In the genomic region with DNA sequence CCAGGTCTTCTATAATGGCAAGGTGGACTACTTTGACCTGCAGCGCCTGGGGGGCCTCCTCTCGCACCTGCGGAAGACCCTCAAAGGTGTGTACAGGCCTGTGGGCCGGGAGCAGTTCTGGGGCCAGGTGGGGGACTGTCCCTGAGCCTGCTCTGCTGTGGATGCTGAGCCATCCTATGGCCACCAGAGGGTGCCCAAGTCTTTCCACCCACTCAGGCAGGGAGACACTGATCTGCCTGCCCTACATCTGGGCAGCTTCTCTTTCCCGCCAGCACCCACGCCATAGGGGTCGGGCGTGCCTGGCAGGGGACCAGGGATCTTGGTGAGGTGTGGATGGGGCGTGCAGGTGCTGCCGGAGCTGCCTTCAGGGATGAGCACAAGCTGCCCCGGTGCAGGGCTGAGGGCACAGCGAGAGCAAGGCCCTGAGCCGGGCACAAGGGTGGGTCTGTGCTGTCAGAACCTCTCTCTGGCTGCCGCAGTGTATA, we compare ENCODE assay signal across 8 cellular contexts. TPM values are rescaled to one million over a fixed set of nuclear protein-coding genes. Genes with fewer than 3 reads are reported as not detected.
DNase-seq lines count a peak whose midpoint lies in the region; ATAC-seq and TF ChIP-seq lines count a peak whose summit lies in the region.

No MANE protein-coding gene starts in this region.

- 56 to 78% methylated on average over 9 to 13 of the region's 14 CpGs for WGBS in testis, 2 donors

- no peaks in the 10 kb centered on the region for H3K36me3 ChIP-seq in testis (ENCODE audit: low read depth, missing control alignments)

- POLR2A ChIA-PET in activated CD8-positive, alpha-beta T cell treated with anti-CD3 and anti-CD28 coated beads, Interleukin-2, amount 10 ng/mL, durations not matched to agents 7 days and 5 days (lab: Charles Lee): interaction anchor here (1.0 kb wide), 1 partner anchor 15 kb away, joined by 4 read pairs; no protein-coding TSS in a partner anchor

- intact Hi-C loops in testis (cut with DNase I; ENCODE audit: low total_unique reads): no loop called here

- no peaks in the 10 kb centered on the region for H3K4me1 ChIP-seq in testis

- ATAC-seq in HG02870 (IDR thresholded peaks at IDR 0.05; ENCODE audit: unreplicated experiment) (peak; percentile 71), naive B cell (ENCODE audit: low read depth in 2 of 2) (peak; percentile 98)
- peak; percentile 96 for ATAC-seq in activated CD8-positive, alpha-beta T cell treated with anti-CD3 and anti-CD28 coated beads, Interleukin-2, amount 10 ng/mL, durations not matched to agents 7 days and 5 days

- H3K9me3 Mint-ChIP-seq in activated CD8-positive, alpha-beta T cell treated with anti-CD3 and anti-CD28 coated beads, Interleukin-2, amount 10 ng/mL, durations not matched to agents 7 days and 5 days (ENCODE audit: insufficient read depth): no peaks in the 10 kb centered on the region
- no peaks in the 10 kb centered on the region for H3K9me3 Mint-ChIP-seq in endothelial cell (ENCODE audit: unreplicated experiment)
- no peaks in the 10 kb centered on the region for H3K9me3 Mint-ChIP-seq in naive B cell

- peak; percentile 17 for DNase-seq in DMS79 treated with DMSO at 0.1 percent for 48 hours (lab: John Stamatoyannopoulos, UW)
- DNase-seq in DMS79 (lab: John Stamatoyannopoulos, UW): no peak
- DNase-seq in NCI-H748 (lab: John Stamatoyannopoulos, UW; ENCODE audit: unreplicated experiment): peak; percentile 49
- DNase-seq in activated CD8-positive, alpha-beta T cell treated with anti-CD3 and anti-CD28 coated beads, Interleukin-2, amount 10 ng/mL, durations not matched to agents 7 days and 5 days: peak; percentile 79
- DNase-seq in endothelial cell (ENCODE audit: low spot score): peak; percentile 71
- DNase-seq in naive B cell: peak; percentile 65
- DNase-seq in testis: peak; percentile 73

- no peaks in the 10 kb centered on the region for H3K4me1 Mint-ChIP-seq in activated CD8-positive, alpha-beta T cell treated with anti-CD3 and anti-CD28 coated beads, Interleukin-2, amount 10 ng/mL, durations not matched to agents 7 days and 5 days (ENCODE audit: low read depth)
- H3K4me1 Mint-ChIP-seq in endothelial cell (ENCODE audit: unreplicated experiment) (peaks cover 26% of the 10 kb centered on the region), naive B cell (peaks cover 0 to 14% (median 12%) of the 10 kb centered on the region in 3 donors)

- no peaks in the 10 kb centered on the region for H3K27me3 Mint-ChIP-seq in activated CD8-positive, alpha-beta T cell treated with anti-CD3 and anti-CD28 coated beads, Interleukin-2, amount 10 ng/mL, durations not matched to agents 7 days and 5 days (ENCODE audit: low read depth)
- peaks cover 9% of the 10 kb centered on the region for H3K27me3 Mint-ChIP-seq in endothelial cell (ENCODE audit: unreplicated experiment)
- H3K27me3 Mint-ChIP-seq in naive B cell: no peaks in the 10 kb centered on the region

- no peak overlapping the region for H3K4me3 Mint-ChIP-seq in activated CD8-positive, alpha-beta T cell treated with anti-CD3 and anti-CD28 coated beads, Interleukin-2, amount 10 ng/mL, durations not matched to agents 7 days and 5 days
- H3K4me3 Mint-ChIP-seq in endothelial cell (ENCODE audit: unreplicated experiment) (no peak overlapping the region), naive B cell (peak overlapping the region in 1 of 8 donors; percentile 15)

- H3K27ac Mint-ChIP-seq in activated CD8-positive, alpha-beta T cell treated with anti-CD3 and anti-CD28 coated beads, Interleukin-2, amount 10 ng/mL, durations not matched to agents 7 days and 5 days: no peak overlapping the region
- H3K27ac Mint-ChIP-seq in endothelial cell (ENCODE audit: unreplicated experiment) (peak overlapping the region; percentile 74), naive B cell (peak overlapping the region in 2 of 6 donors; percentile 24 to 68)

- H3K27ac ChIP-seq in testis: no peak overlapping the region

- peaks cover 4% of the 10 kb centered on the region for H3K36me3 Mint-ChIP-seq in activated CD8-positive, alpha-beta T cell treated with anti-CD3 and anti-CD28 coated beads, Interleukin-2, amount 10 ng/mL, durations not matched to agents 7 days and 5 days (ENCODE audit: low read depth)
- H3K36me3 Mint-ChIP-seq in endothelial cell (ENCODE audit: low read depth, unreplicated experiment) (peaks cover 7% of the 10 kb centered on the region), naive B cell (no peaks in the 10 kb centered on the region)

- no peaks in the 10 kb centered on the region for H3K27me3 ChIP-seq in testis

- no peaks in the 10 kb centered on the region for H3K9me3 ChIP-seq in testis

- TF ChIP-seq POLR2A in testis (IDR thresholded peaks at IDR 0.05): no peak

- CTCF ChIA-PET in activated CD8-positive, alpha-beta T cell treated with anti-CD3 and anti-CD28 coated beads, Interleukin-2, amount 10 ng/mL, durations not matched to agents 7 days and 5 days (lab: Charles Lee): interaction anchor here (0.6 to 3.7 kb wide), 8 partner anchors 8 to 203 kb away, joined by 3 to 19 read pairs (median 7); partner anchors contain the start of gene AMIGO3

- TF ChIP-seq CTCF in endothelial cell (IDR thresholded peaks at IDR 0.05; ENCODE audit: unreplicated experiment) (peak; percentile 79), testis (IDR thresholded peaks at IDR 0.05) (peak; percentile 60 to 73 (median 69))

- H3K4me3 ChIP-seq in testis: no peak overlapping the region

RNA-seq across cellular contexts. Expression of gene RNF123, which starts 14.1 kb away (rescaled TPM):
- 10 to 100 TPM; 36.3 to 45.8 TPM for total RNA-seq in activated CD8-positive, alpha-beta T cell treated with anti-CD3 and anti-CD28 coated beads, Interleukin-2, amount 10 ng/mL, durations not matched to agents 7 days and 5 days
- total RNA-seq in endothelial cell (ENCODE audit: unreplicated experiment) (42.3 TPM), testis (10 to 100 TPM; 72.4 to 79.7 TPM)
- polyA plus RNA-seq in naive B cell (ENCODE audit: low read depth in 6 of 6) (10 to 100 TPM in 5 of 6 donors, 1 to 10 TPM in 1; 5.7 to 19.5 (median 11.0) TPM), testis (ENCODE audit: insufficient read depth, low read depth, low replicate concordance) (54.7 TPM)

RNA-seq across cellular contexts. Expression of gene MST1, which starts 14.2 kb away (rescaled TPM):
- total RNA-seq in activated CD8-positive, alpha-beta T cell treated with anti-CD3 and anti-CD28 coated beads, Interleukin-2, amount 10 ng/mL, durations not matched to agents 7 days and 5 days: 1 to 10 TPM; 3.8 to 4.7 TPM
- total RNA-seq in endothelial cell (ENCODE audit: unreplicated experiment) (22.0 TPM), testis (10 to 100 TPM; 60.3 to 67.1 TPM)
- polyA plus RNA-seq in naive B cell (ENCODE audit: low read depth in 6 of 6) (1 to 10 TPM in 2 of 6 donors, under 1 TPM in 1, not detected in 3; 0.41 to 1.8 (median 1.1) TPM), testis (ENCODE audit: insufficient read depth, low read depth, low replicate concordance) (73.4 TPM)

RNA-seq across cellular contexts. Expression of gene AMIGO3, which starts 16.0 kb away (rescaled TPM):
- 1 to 10 TPM in 1 of 2 experiments, under 1 TPM in 1; 0.95 to 2.0 TPM for total RNA-seq in activated CD8-positive, alpha-beta T cell treated with anti-CD3 and anti-CD28 coated beads, Interleukin-2, amount 10 ng/mL, durations not matched to agents 7 days and 5 days
- total RNA-seq in endothelial cell (ENCODE audit: unreplicated experiment) (0.56 TPM), testis (10 to 100 TPM in 1 of 2 donors, 1 to 10 TPM in 1; 8.8 to 14.8 TPM)
- polyA plus RNA-seq in naive B cell (ENCODE audit: low read depth in 6 of 6) (under 1 TPM in 2 of 6 donors, not detected in 4; 0.30 to 0.77 TPM), testis (ENCODE audit: insufficient read depth, low read depth, low replicate concordance) (3.0 TPM)

RNA-seq across cellular contexts. Expression of gene GMPPB, which starts 20.3 kb away (rescaled TPM):
- total RNA-seq in activated CD8-positive, alpha-beta T cell treated with anti-CD3 and anti-CD28 coated beads, Interleukin-2, amount 10 ng/mL, durations not matched to agents 7 days and 5 days: 10 to 100 TPM; 50.4 to 53.0 TPM
- total RNA-seq in endothelial cell (ENCODE audit: unreplicated experiment) (21.3 TPM), testis (10 to 100 TPM; 15.7 to 23.4 TPM)
- polyA plus RNA-seq in naive B cell (ENCODE audit: low read depth in 6 of 6) (10 to 100 TPM; 11.5 to 22.0 (median 14.6) TPM), testis (ENCODE audit: insufficient read depth, low read depth, low replicate concordance) (16.8 TPM)

RNA-seq across cellular contexts. Expression of gene APEH, which starts 29.3 kb away (rescaled TPM):
- total RNA-seq in activated CD8-positive, alpha-beta T cell treated with anti-CD3 and anti-CD28 coated beads, Interleukin-2, amount 10 ng/mL, durations not matched to agents 7 days and 5 days: 100 to 1,000 TPM; 179 to 192 TPM
- 71.1 TPM for total RNA-seq in endothelial cell (ENCODE audit: unreplicated experiment)
- 100 to 1,000 TPM in 1 of 6 donors, 10 to 100 TPM in 5; 73.4 to 105 (median 82.2) TPM for polyA plus RNA-seq in naive B cell (ENCODE audit: low read depth in 6 of 6)
- 10 to 100 TPM; 76.7 to 94.5 TPM for total RNA-seq in testis
- polyA plus RNA-seq in testis (ENCODE audit: insufficient read depth, low read depth, low replicate concordance): 72.3 TPM
